ENCODE assay signal across 8 cellular contexts in genomic region chr13:41008349-41008980, GRCh38. TPM values are rescaled to one million over a fixed set of nuclear protein-coding genes. Genes with fewer than 3 reads are reported as not detected.
DNase-seq lines count a peak whose midpoint lies in the region; ATAC-seq and TF ChIP-seq lines count a peak whose summit lies in the region.

No MANE protein-coding gene starts in this region.

- H3K9me3 ChIP-seq in thyroid gland: no peaks in the 10 kb centered on the region

- intact Hi-C loops in thyroid gland (cut with DNase I): no loop called here

- 93 to 94% methylated on average over 2 of the region's 2 CpGs for WGBS in thyroid gland, 2 donors

- no peak for TF ChIP-seq CTCF in thyroid gland (IDR thresholded peaks at IDR 0.05)

- no peak for TF ChIP-seq POLR2A in thyroid gland (IDR thresholded peaks at IDR 0.05)

- DNase-seq in AG08395 (ENCODE audit: low spot score) (peak; percentile 31), RKO (ENCODE audit: low spot score) (peak; percentile 59), fibroblast of peridontal ligament (ENCODE audit: extremely low read depth) (peak; percentile 90), thyroid gland (no peak), kidney glomerular epithelial cell (lab: John Stamatoyannopoulos, UW) (no peak), NCI-H82 treated with DMSO at 0.1 percent for 48 hours (lab: John Stamatoyannopoulos, UW; ENCODE audit: unreplicated experiment) (no peak), dermis blood vessel endothelial cell (no peak)

- H3K27me3 ChIP-seq in thyroid gland: no peaks in the 10 kb centered on the region

- peak; percentile 40 for ATAC-seq in GM19463 (IDR thresholded peaks at IDR 0.05; ENCODE audit: unreplicated experiment)

- H3K27ac ChIP-seq in thyroid gland: no peak overlapping the region

- H3K36me3 ChIP-seq in thyroid gland: no peaks in the 10 kb centered on the region

- no peak overlapping the region for H3K4me3 ChIP-seq in thyroid gland (replicated peaks in 1 of 3)

- H3K4me1 ChIP-seq in thyroid gland: peaks cover 37 to 50% of the 10 kb centered on the region in 2 donors

RNA-seq across cellular contexts. Expression of gene ELF1, which starts 10.7 kb away (rescaled TPM):
- total RNA-seq in thyroid gland (100 to 1,000 TPM; 105 to 119 (median 110) TPM), dermis blood vessel endothelial cell (95.5 and 124 TPM in 2 replicates)

RNA-seq across cellular contexts. Expression of gene WBP4, which starts 52.8 kb away (rescaled TPM):
- total RNA-seq in thyroid gland: 10 to 100 TPM in 3 of 4 donors, 1 to 10 TPM in 1; 9.4 to 19.2 (median 10.6) TPM
- total RNA-seq in dermis blood vessel endothelial cell: 9.1 and 9.5 TPM in 2 replicates

Comparison
In these comparisons a context has a peak if more than half of its experiments do, and no peak if none do; other contexts are left out.
1. DNase-seq: peak in AG08395 (single experiment), RKO (single experiment) and fibroblast of peridontal ligament (single experiment); none in thyroid gland (0 of 2), kidney glomerular epithelial cell (single experiment), NCI-H82 treated with DMSO at 0.1 percent for 48 hours (single experiment) and dermis blood vessel endothelial cell (single experiment).